Comparison of ENCODE assay signal across 20 cellular contexts in the genomic region with DNA sequence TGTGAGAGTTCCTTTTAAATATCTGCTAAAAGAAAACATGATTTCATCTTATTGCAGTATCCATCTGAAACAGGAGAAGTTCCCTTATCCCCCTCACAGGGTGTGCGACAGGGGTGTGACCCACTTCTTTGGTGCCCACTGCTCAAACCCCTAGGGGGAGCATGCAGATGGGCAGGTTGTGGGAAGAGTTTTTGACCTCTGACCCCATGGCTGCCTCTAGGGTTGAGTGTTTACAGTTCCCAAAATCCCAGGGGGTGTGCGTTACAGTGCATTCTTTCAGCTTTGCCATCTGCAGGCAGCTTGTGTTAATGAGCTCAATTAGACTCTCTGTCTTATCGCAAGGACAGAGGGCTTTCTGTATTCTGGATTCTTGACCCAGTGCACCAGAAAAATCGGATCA.
DNase-seq lines count a peak whose midpoint lies in the region; ATAC-seq and TF ChIP-seq lines count a peak whose summit lies in the region.
"Had no signal": no experiment of that assay in that cellular context is flagged by ENCODE, and none has a peak within 500 bp of the region (broad histone marks: within the 10 kb centered on the region; RNA-seq: fewer than 3 reads in every experiment).

No MANE protein-coding gene starts in this region.

- DNase-seq in CD1c-positive myeloid dendritic cell (ENCODE audit: extremely low spot score) (peak; percentile 5), MV-4-11 (lab: John Stamatoyannopoulos, UW) (peak; percentile 17), ecto neural progenitor cell (ENCODE audit: low spot score) (peak; percentile 52), nephron progenitor cell (peak; percentile 9), NCI-H774 (lab: John Stamatoyannopoulos, UW) (no peak), activated gamma-delta T cell (lab: John Stamatoyannopoulos, UW) (no peak)
- no peak for DNase-seq in activated T-helper 1 cell treated with anti-CD3 and anti-CD28 coated beads, Interleukin-12 subunit alpha, Interleukin-12 subunit beta, Interleukin-2, Interleukin-4 antibody, amounts not matched to agents 30 ng/mL and 10 ng/mL and 1 ng/mL, durations not matched to agents 14 hours and 24 hours and 36 hours (ENCODE audit: low spot score)
- DNase-seq: C1 segment of cervical spinal cord; CD8-positive, alpha-beta memory T cell; DMS153; DND-41; GOT3; Karpas-422; NCI-H1105 treated with DMSO at 0.1 percent for 48 hours; NCI-H146; NCI-H1930; NCI-H2107; Right ventricle myocardium superior; RPMI8226 had no signal

- peaks cover 7% of the 10 kb centered on the region for H3K4me1 Mint-ChIP-seq in nephron progenitor cell
- H3K4me1 Mint-ChIP-seq in activated T-helper 1 cell treated with anti-CD3 and anti-CD28 coated beads, Interleukin-12 subunit alpha, Interleukin-12 subunit beta, Interleukin-2, Interleukin-4 antibody, amounts not matched to agents 30 ng/mL and 10 ng/mL and 1 ng/mL, durations not matched to agents 14 hours and 24 hours and 36 hours (ENCODE audit: low read depth) = no peaks in the 10 kb centered on the region
- H3K4me1 Mint-ChIP-seq: CD8-positive, alpha-beta memory T cell had no signal

- peak overlapping the region; percentile 32 for H3K27ac Mint-ChIP-seq in nephron progenitor cell
- H3K27ac Mint-ChIP-seq in activated T-helper 1 cell treated with anti-CD3 and anti-CD28 coated beads, Interleukin-12 subunit alpha, Interleukin-12 subunit beta, Interleukin-2, Interleukin-4 antibody, amounts not matched to agents 30 ng/mL and 10 ng/mL and 1 ng/mL, durations not matched to agents 14 hours and 24 hours and 36 hours = no peak overlapping the region
- H3K27ac Mint-ChIP-seq: CD8-positive, alpha-beta memory T cell had no signal

- ATAC-seq in GM18909 (IDR thresholded peaks at IDR 0.05; ENCODE audit: poor library complexity, unreplicated experiment) = no peak

- no peak for TF ChIP-seq CTCF in nephron progenitor cell (IDR thresholded peaks at IDR 0.05)

- H3K9me3 Mint-ChIP-seq in nephron progenitor cell = no peaks in the 10 kb centered on the region
- H3K9me3 Mint-ChIP-seq in activated T-helper 1 cell treated with anti-CD3 and anti-CD28 coated beads, Interleukin-12 subunit alpha, Interleukin-12 subunit beta, Interleukin-2, Interleukin-4 antibody, amounts not matched to agents 30 ng/mL and 10 ng/mL and 1 ng/mL, durations not matched to agents 14 hours and 24 hours and 36 hours = no peaks in the 10 kb centered on the region

- H3K36me3 Mint-ChIP-seq in nephron progenitor cell (ENCODE audit: low read depth) = no peaks in the 10 kb centered on the region
- H3K36me3 Mint-ChIP-seq in activated T-helper 1 cell treated with anti-CD3 and anti-CD28 coated beads, Interleukin-12 subunit alpha, Interleukin-12 subunit beta, Interleukin-2, Interleukin-4 antibody, amounts not matched to agents 30 ng/mL and 10 ng/mL and 1 ng/mL, durations not matched to agents 14 hours and 24 hours and 36 hours (ENCODE audit: low read depth) = no peaks in the 10 kb centered on the region
- H3K36me3 Mint-ChIP-seq: CD8-positive, alpha-beta memory T cell had no signal

- no peak overlapping the region for H3K4me3 Mint-ChIP-seq in nephron progenitor cell
- H3K4me3 Mint-ChIP-seq in activated T-helper 1 cell treated with anti-CD3 and anti-CD28 coated beads, Interleukin-12 subunit alpha, Interleukin-12 subunit beta, Interleukin-2, Interleukin-4 antibody, amounts not matched to agents 30 ng/mL and 10 ng/mL and 1 ng/mL, durations not matched to agents 14 hours and 24 hours and 36 hours = no peak overlapping the region
- H3K4me3 Mint-ChIP-seq: CD8-positive, alpha-beta memory T cell had no signal

- intact Hi-C loops in activated T-helper 1 cell treated with anti-CD3 and anti-CD28 coated beads, Interleukin-12 subunit alpha, Interleukin-12 subunit beta, Interleukin-2, Interleukin-4 antibody, amounts not matched to agents 30 ng/mL and 10 ng/mL and 1 ng/mL, durations not matched to agents 14 hours and 24 hours and 36 hours (cut with micrococcal nuclease) = no loop called here

- H3K27me3 Mint-ChIP-seq in nephron progenitor cell (ENCODE audit: low read depth, poor library complexity) = peaks cover 4% of the 10 kb centered on the region
- no peaks in the 10 kb centered on the region for H3K27me3 Mint-ChIP-seq in activated T-helper 1 cell treated with anti-CD3 and anti-CD28 coated beads, Interleukin-12 subunit alpha, Interleukin-12 subunit beta, Interleukin-2, Interleukin-4 antibody, amounts not matched to agents 30 ng/mL and 10 ng/mL and 1 ng/mL, durations not matched to agents 14 hours and 24 hours and 36 hours (ENCODE audit: insufficient read depth)

Comparison
In these comparisons a context has a peak if more than half of its experiments do, and no peak if none do; other contexts are left out.
1. DNase-seq: peak in CD1c-positive myeloid dendritic cell (single experiment), MV-4-11 (single experiment), ecto neural progenitor cell (single experiment) and nephron progenitor cell (single experiment); none in activated T-helper 1 cell treated with anti-CD3 and anti-CD28 coated beads, Interleukin-12 subunit alpha, Interleukin-12 subunit beta, Interleukin-2, Interleukin-4 antibody, amounts not matched to agents 30 ng/mL and 10 ng/mL and 1 ng/mL, durations not matched to agents 14 hours and 24 hours and 36 hours (single experiment), NCI-H774 (single experiment) and activated gamma-delta T cell (single experiment).